Comparison of ENCODE assay signal across 18 cellular contexts in the genomic region with DNA sequence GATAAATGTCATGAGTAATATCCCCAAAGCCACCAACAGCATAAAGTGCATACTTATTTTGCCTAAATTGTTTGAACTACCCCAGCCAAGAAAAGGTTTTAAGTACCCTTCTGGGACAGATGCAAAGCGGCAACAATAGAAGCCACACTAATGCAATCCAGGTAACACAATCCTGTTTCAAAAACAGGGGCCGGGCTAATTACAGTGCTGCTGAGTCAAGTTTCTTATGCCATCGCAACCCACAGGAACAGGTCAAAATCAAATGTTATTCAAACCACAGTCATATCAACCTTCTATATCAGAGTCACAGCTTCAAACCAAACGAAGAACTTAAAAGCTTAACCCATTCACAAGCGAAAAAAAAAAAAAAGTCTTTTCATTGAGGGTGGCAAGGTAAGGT. TPM values are rescaled to one million over a fixed set of nuclear protein-coding genes. Genes with fewer than 3 reads are reported as not detected.
DNase-seq lines count a peak whose midpoint lies in the region; ATAC-seq and FAIRE-seq lines count a peak whose summit lies in the region.
"Had no signal": no experiment of that assay in that cellular context is flagged by ENCODE, and none has a peak within 500 bp of the region (broad histone marks: within the 10 kb centered on the region; RNA-seq: fewer than 3 reads in every experiment).

No MANE protein-coding gene starts in this region.

- ATAC-seq in stimulated activated naive CD8-positive, alpha-beta T cell treated with anti-CD3 and anti-CD28 coated beads, Interleukin-15, Interleukin-2, amounts not matched to agents 100 U/mL and 50 U/mL, for 24 hours = peak; percentile 40
- no peak for ATAC-seq in GM19467 (IDR thresholded peaks at IDR 0.05; ENCODE audit: unreplicated experiment)
- ATAC-seq: heart right ventricle, natural killer cell had no signal

- peak; percentile 42 for DNase-seq in NCI-H82 (lab: John Stamatoyannopoulos, UW)
- no peak for DNase-seq in NCI-H82 treated with DMSO at 0.1 percent for 48 hours (lab: John Stamatoyannopoulos, UW; ENCODE audit: unreplicated experiment)
- DNase-seq in NCI-H1105 (lab: John Stamatoyannopoulos, UW) = peak; percentile 61
- DNase-seq in NCI-H69 (lab: John Stamatoyannopoulos, UW) = peak; percentile 50
- DNase-seq in stimulated activated naive CD8-positive, alpha-beta T cell treated with anti-CD3 and anti-CD28 coated beads, Interleukin-15, Interleukin-2, amounts not matched to agents 100 U/mL and 50 U/mL, for 24 hours = no peak
- no peak for DNase-seq in stimulated activated naive CD4-positive, alpha-beta T cell treated with Interleukin-2 at 50 U/mL for 16 hours (lab: John Stamatoyannopoulos, UW)
- DNase-seq in frontal cortex (ENCODE audit: low spot score in 2 of 2) = no peak
- DNase-seq: activated CD4-positive, alpha-beta T cell treated with anti-CD3 and anti-CD28 coated beads for 1 hour; CD4-positive, alpha-beta T cell; esophagus squamous epithelium; GOT3; heart right ventricle; mammary epithelial cell; natural killer cell; NCI-H1694 had no signal

- no peak for FAIRE-seq in frontal cortex (lab: Jason Lieb, UNC)
- FAIRE-seq: GM12892 had no signal

RNA-seq across cellular contexts. Expression of a gene that starts 28.3 kb away (rescaled TPM):
- 6.1 TPM for total RNA-seq in frontal cortex
- total RNA-seq: G401 had no signal

Comparison
In these comparisons a context has a peak if more than half of its experiments do, and no peak if none do; other contexts are left out.
1. DNase-seq: peak in NCI-H82 (single experiment), NCI-H1105 (single experiment) and NCI-H69 (single experiment); none in NCI-H82 treated with DMSO at 0.1 percent for 48 hours (single experiment), stimulated activated naive CD8-positive, alpha-beta T cell treated with anti-CD3 and anti-CD28 coated beads, Interleukin-15, Interleukin-2, amounts not matched to agents 100 U/mL and 50 U/mL, for 24 hours (single experiment), stimulated activated naive CD4-positive, alpha-beta T cell treated with Interleukin-2 at 50 U/mL for 16 hours (single experiment) and frontal cortex (0 of 2).